1 cellular context compared by ENCODE assay signal in genomic region chr6:17820055-17820454, GRCh38.
TF ChIP-seq lines count a peak whose summit lies in the region.

No MANE protein-coding gene starts in this region.

TF ChIP-seq in IMR-90, 13 proteins besides CTCF, POLR2A, EP300 and RAD21 (continued from another document):
- TF ChIP-seq ELK1 (IDR thresholded peaks at IDR 0.05; ENCODE audit: borderline replicate concordance, low read depth, low read length): no peak
- TF ChIP-seq CEBPB (IDR thresholded peaks at IDR 0.05; ENCODE audit: low read depth, low read length): no peak
- no peak for TF ChIP-seq NFE2L2 (IDR thresholded peaks at IDR 0.05; ENCODE audit: low read depth, low read length)
- TF ChIP-seq MAZ (IDR thresholded peaks at IDR 0.05; ENCODE audit: borderline replicate concordance, low read depth, low read length): no peak
- TF ChIP-seq CHD1 (IDR thresholded peaks at IDR 0.05; ENCODE audit: low read depth, low read length): no peak
- TF ChIP-seq MAFK (IDR thresholded peaks at IDR 0.05; ENCODE audit: low read depth, low read length): no peak
